Comparison of ENCODE assay signal across 13 cellular contexts in genomic region chr1:99503276-99503747, GRCh38.
A peak's percentile ranks its signal among the peaks of the same experiment; 100 is the strongest.
DNase-seq lines count a peak whose midpoint lies in the region; ATAC-seq and TF ChIP-seq lines count a peak whose summit lies in the region.
"Had no signal": no experiment of that assay in that cellular context is flagged by ENCODE, and none has a peak within 500 bp of the region (broad histone marks: within the 10 kb centered on the region; RNA-seq: fewer than 3 reads in every experiment).

No MANE protein-coding gene starts in this region.

- CTCF ChIA-PET in IMR-90 (lab: Yijun Ruan, JAX): interaction anchor here (0.6 kb wide), 1 partner anchor 203 kb away, joined by 3 read pairs; no protein-coding TSS in a partner anchor
- CTCF ChIA-PET in naive thymus-derived CD4-positive, alpha-beta T cell (lab: Charles Lee): no interaction called here

- H3K9me1 ChIP-seq in IMR-90 (ENCODE audit: insufficient read depth, low read length): no peaks in the 10 kb centered on the region

- no peak overlapping the region for H3K56ac ChIP-seq in IMR-90 (ENCODE audit: extremely low read depth, insufficient read depth, low read length)

- H2BK5ac ChIP-seq in IMR-90 (ENCODE audit: low read depth, low read length, poor library complexity, severe bottlenecking): no peak overlapping the region

- H3K4me3 Mint-ChIP-seq in naive thymus-derived CD4-positive, alpha-beta T cell: no peak overlapping the region
- H3K4me3 Mint-ChIP-seq: activated CD8-positive, alpha-beta memory T cell treated with anti-CD3 and anti-CD28 coated beads, Interleukin-2, amount 10 ng/mL, durations not matched to agents 7 days and 5 days; activated naive CD8-positive, alpha-beta T cell treated with anti-CD3 and anti-CD28 coated beads, Interleukin-2, amount 50 U/mL, for 24 hours; CD8-positive, alpha-beta T cell had no signal

- WGBS in IMR-90 (ENCODE audit: extremely low coverage in 2 of 2, insufficient read length in 1 of 2), 2 experiments: no CpG with 5 or more reads among the region's 4 CpGs

- H2BK20ac ChIP-seq in IMR-90 (ENCODE audit: low read depth, low read length): no peak overlapping the region

- H3K4ac ChIP-seq in IMR-90 (ENCODE audit: low read depth, low read length): no peak overlapping the region

- H3K27me3 ChIP-seq in IMR-90 (ENCODE audit: control insufficient read depth, insufficient read depth, low read length): no peaks in the 10 kb centered on the region
- no peaks in the 10 kb centered on the region for H3K27me3 ChIP-seq in naive thymus-derived CD4-positive, alpha-beta T cell (ENCODE audit: control insufficient read depth in 2 of 2, insufficient read depth in 2 of 2, low read length in 2 of 2)

- peaks cover 0 to 9% (median 0%) of the 10 kb centered on the region in 5 donors for H3K27me3 Mint-ChIP-seq in naive thymus-derived CD4-positive, alpha-beta T cell
- H3K27me3 Mint-ChIP-seq: activated CD8-positive, alpha-beta memory T cell treated with anti-CD3 and anti-CD28 coated beads, Interleukin-2, amount 10 ng/mL, durations not matched to agents 7 days and 5 days; activated naive CD8-positive, alpha-beta T cell treated with anti-CD3 and anti-CD28 coated beads, Interleukin-2, amount 50 U/mL, for 24 hours had no signal

- TF ChIP-seq POLR2A in IMR-90 (IDR thresholded peaks at IDR 0.05; ENCODE audit: low read depth, low read length): no peak

- TF ChIP-seq RAD21 in IMR-90 (IDR thresholded peaks at IDR 0.05; ENCODE audit: low read length): no peak

- H3K4me3 ChIP-seq in IMR-90 (ENCODE audit: insufficient read depth, low read depth, low read length) (no peak overlapping the region), cardiac fibroblast (replicated peaks in 1 of 2; ENCODE audit: low read depth in 2 of 2, low read length in 2 of 2) (no peak overlapping the region), skeletal muscle cell (ENCODE audit: low read depth, low read length) (no peak overlapping the region)
- no peak overlapping the region for H3K4me3 ChIP-seq in naive thymus-derived CD4-positive, alpha-beta T cell (ENCODE audit: low read length)

- POLR2A ChIA-PET in IMR-90 (lab: Charles Lee; ENCODE audit: unreplicated experiment): no interaction called here
- POLR2A ChIA-PET in naive thymus-derived CD4-positive, alpha-beta T cell (lab: Charles Lee): no interaction called here

- H3K18ac ChIP-seq in IMR-90 (ENCODE audit: low read depth, low read length): no peak overlapping the region

- peaks cover 0 to 14% (median 6%) of the 10 kb centered on the region in 11 donors for H3K9me3 Mint-ChIP-seq in naive thymus-derived CD4-positive, alpha-beta T cell
- H3K9me3 Mint-ChIP-seq: CD8-positive, alpha-beta T cell had no signal

- H3K27ac ChIP-seq in IMR-90 (ENCODE audit: insufficient read depth, low read length): no peak overlapping the region
- no peak overlapping the region for H3K27ac ChIP-seq in naive thymus-derived CD4-positive, alpha-beta T cell (ENCODE audit: low read depth, low read length)
- H3K27ac ChIP-seq: VCaP had no signal

- H4K5ac ChIP-seq in IMR-90 (ENCODE audit: low read depth, low read length): no peak overlapping the region

- no peak overlapping the region for H2AK9ac ChIP-seq in IMR-90 (replicated peaks; ENCODE audit: low read depth, low read length, poor library complexity)

- H3K9me3 ChIP-seq in IMR-90 (ENCODE audit: control insufficient read depth, insufficient read depth, low read length): no peaks in the 10 kb centered on the region
- no peaks in the 10 kb centered on the region for H3K9me3 ChIP-seq in naive thymus-derived CD4-positive, alpha-beta T cell (ENCODE audit: control insufficient read depth in 2 of 3, low read length in 3 of 3)

- H2BK120ac ChIP-seq in IMR-90 (ENCODE audit: low read depth, low read length): no peak overlapping the region

- no TSS peak for BruUV-seq in IMR-90 (replicated peaks; lab: Mats Ljungman, UMichigan)

- no peaks in the 10 kb centered on the region for H3K4me1 Mint-ChIP-seq in naive thymus-derived CD4-positive, alpha-beta T cell
- H3K4me1 Mint-ChIP-seq: activated CD8-positive, alpha-beta memory T cell treated with anti-CD3 and anti-CD28 coated beads, Interleukin-2, amount 10 ng/mL, durations not matched to agents 7 days and 5 days; activated naive CD8-positive, alpha-beta T cell treated with anti-CD3 and anti-CD28 coated beads, Interleukin-2, amount 50 U/mL, for 24 hours had no signal

- no peaks in the 10 kb centered on the region for H3K4me1 ChIP-seq in IMR-90 (ENCODE audit: control insufficient read depth, insufficient read depth, low read length)
- H3K4me1 ChIP-seq in naive thymus-derived CD4-positive, alpha-beta T cell (ENCODE audit: control insufficient read depth in 2 of 2, insufficient read depth in 2 of 2, low read length in 2 of 2): no peaks in the 10 kb centered on the region

- no peak overlapping the region for H3K27ac Mint-ChIP-seq in naive thymus-derived CD4-positive, alpha-beta T cell
- H3K27ac Mint-ChIP-seq: activated CD8-positive, alpha-beta memory T cell treated with anti-CD3 and anti-CD28 coated beads, Interleukin-2, amount 10 ng/mL, durations not matched to agents 7 days and 5 days; activated naive CD8-positive, alpha-beta T cell treated with anti-CD3 and anti-CD28 coated beads, Interleukin-2, amount 50 U/mL, for 24 hours; CD8-positive, alpha-beta T cell had no signal

- ATAC-seq in IMR-90 (ENCODE audit: low read depth) (no peak), left ventricle myocardium superior (peak; percentile 70), GM18498 (IDR thresholded peaks at IDR 0.05; ENCODE audit: unreplicated experiment) (no peak)
- ATAC-seq in naive thymus-derived CD4-positive, alpha-beta T cell: no peak
- ATAC-seq: activated CD8-positive, alpha-beta memory T cell treated with anti-CD3 and anti-CD28 coated beads, Interleukin-2, amount 10 ng/mL, durations not matched to agents 7 days and 5 days; activated naive CD8-positive, alpha-beta T cell treated with anti-CD3 and anti-CD28 coated beads, Interleukin-2, amount 50 U/mL, for 24 hours; CD8-positive, alpha-beta T cell had no signal

- H4K8ac ChIP-seq in IMR-90 (ENCODE audit: low read depth in 2 of 2, low read length in 2 of 2): no peak overlapping the region

- peak; percentile 52 for DNase-seq in IMR-90
- DNase-seq in cardiac fibroblast (ENCODE audit: low read depth in 2 of 2): peak; percentile 83 to 84
- no peak for DNase-seq in left ventricle myocardium superior
- DNase-seq in skeletal muscle cell (ENCODE audit: low read depth): peak; percentile 78
- no peak for DNase-seq in naive thymus-derived CD4-positive, alpha-beta T cell
- no peak for DNase-seq in anterior cingulate cortex (lab: John Stamatoyannopoulos, UW)
- no peak for DNase-seq in GM19240 (ENCODE audit: insufficient read length, low spot score)
- DNase-seq: activated CD8-positive, alpha-beta memory T cell treated with anti-CD3 and anti-CD28 coated beads, Interleukin-2, amount 10 ng/mL, durations not matched to agents 7 days and 5 days; activated naive CD8-positive, alpha-beta T cell treated with anti-CD3 and anti-CD28 coated beads, Interleukin-2, amount 50 U/mL, for 24 hours; CD8-positive, alpha-beta T cell; NCI-H1694 had no signal

- no peak overlapping the region for H4K91ac ChIP-seq in IMR-90 (ENCODE audit: insufficient read depth, low read depth, low read length)

- peaks cover 0 to 4% (median 0%) of the 10 kb centered on the region in 5 donors for H3K36me3 Mint-ChIP-seq in naive thymus-derived CD4-positive, alpha-beta T cell
- H3K36me3 Mint-ChIP-seq: activated CD8-positive, alpha-beta memory T cell treated with anti-CD3 and anti-CD28 coated beads, Interleukin-2, amount 10 ng/mL, durations not matched to agents 7 days and 5 days; CD8-positive, alpha-beta T cell had no signal

- H3K4me2 ChIP-seq in IMR-90 (ENCODE audit: low read depth, low read length): no peak overlapping the region

- no peaks in the 10 kb centered on the region for H3K79me1 ChIP-seq in IMR-90 (ENCODE audit: low read depth in 1 of 2, low read length in 2 of 2)

- no peaks in the 10 kb centered on the region for H4K20me1 ChIP-seq in IMR-90 (ENCODE audit: insufficient read depth, low read length)

- H3K9ac ChIP-seq in IMR-90 (ENCODE audit: low read depth, low read length): no peak overlapping the region

- dilution Hi-C loops in IMR-90 (cut with HindIII; ENCODE audit: low sequenced_read_pairs, unreplicated experiment): no loop called here

- no peak overlapping the region for H2AK5ac ChIP-seq in IMR-90 (ENCODE audit: low read depth, low read length)

- no peak overlapping the region for H3K23ac ChIP-seq in IMR-90 (ENCODE audit: low read depth, low read length)

- no peaks in the 10 kb centered on the region for H3K36me3 ChIP-seq in IMR-90 (ENCODE audit: control insufficient read depth, insufficient read depth, low read length)
- no peaks in the 10 kb centered on the region for H3K36me3 ChIP-seq in naive thymus-derived CD4-positive, alpha-beta T cell (ENCODE audit: control insufficient read depth in 2 of 3, insufficient read depth in 3 of 3, low read length in 3 of 3)

- intact Hi-C loops in IMR-90 (cut with micrococcal nuclease): no loop called here
- intact Hi-C loops in left ventricle myocardium superior (cut with micrococcal nuclease): no loop called here
- intact Hi-C loops in naive thymus-derived CD4-positive, alpha-beta T cell (cut with micrococcal nuclease): no loop called here

- in situ Hi-C loops in IMR-90 (cut with MboI; ENCODE audit: low sequenced_read_pairs): no loop called here

- H2BK15ac ChIP-seq in IMR-90 (ENCODE audit: low read depth, low read length): no peak overlapping the region

- H3K14ac ChIP-seq in IMR-90 (replicated peaks; ENCODE audit: low read depth, low read length): 0 out of 2 replicates have a peak overlapping the region, but pooled peaks have one; percentile 32

- TF ChIP-seq CTCF in IMR-90 (conservative IDR thresholded peaks at IDR 0.05; ENCODE audit: low read depth, low read length) (no peak), cardiac fibroblast (IDR thresholded peaks at IDR 0.05; ENCODE audit: low read depth, low read length) (no peak)

- H2AFZ ChIP-seq in IMR-90 (replicated peaks; ENCODE audit: low read length, poor library complexity): no peak overlapping the region

TF ChIP-seq in IMR-90, 13 proteins besides CTCF, POLR2A, EP300 and RAD21 (continues in another document):
- TF ChIP-seq MAZ (IDR thresholded peaks at IDR 0.05; ENCODE audit: borderline replicate concordance, low read depth, low read length) (no peak), NFE2L2 (IDR thresholded peaks at IDR 0.05; ENCODE audit: low read depth, low read length) (no peak), SMC3 (IDR thresholded peaks at IDR 0.05; ENCODE audit: low read depth, low read length) (no peak), BHLHE40 (IDR thresholded peaks at IDR 0.05; ENCODE audit: low read depth, low read length) (no peak), RFX5 (IDR thresholded peaks at IDR 0.05; ENCODE audit: low read depth, low read length) (no peak)

Comparison
In these comparisons a context has a peak if more than half of its experiments do, and no peak if none do; other contexts are left out.
1. DNase-seq: peak in IMR-90 (single experiment), cardiac fibroblast (2 of 2) and skeletal muscle cell (single experiment); none in left ventricle myocardium superior (single experiment), naive thymus-derived CD4-positive, alpha-beta T cell (0 of 9), anterior cingulate cortex (0 of 58) and GM19240 (single experiment).